10 cellular contexts compared by ENCODE assay signal in the genomic region with DNA sequence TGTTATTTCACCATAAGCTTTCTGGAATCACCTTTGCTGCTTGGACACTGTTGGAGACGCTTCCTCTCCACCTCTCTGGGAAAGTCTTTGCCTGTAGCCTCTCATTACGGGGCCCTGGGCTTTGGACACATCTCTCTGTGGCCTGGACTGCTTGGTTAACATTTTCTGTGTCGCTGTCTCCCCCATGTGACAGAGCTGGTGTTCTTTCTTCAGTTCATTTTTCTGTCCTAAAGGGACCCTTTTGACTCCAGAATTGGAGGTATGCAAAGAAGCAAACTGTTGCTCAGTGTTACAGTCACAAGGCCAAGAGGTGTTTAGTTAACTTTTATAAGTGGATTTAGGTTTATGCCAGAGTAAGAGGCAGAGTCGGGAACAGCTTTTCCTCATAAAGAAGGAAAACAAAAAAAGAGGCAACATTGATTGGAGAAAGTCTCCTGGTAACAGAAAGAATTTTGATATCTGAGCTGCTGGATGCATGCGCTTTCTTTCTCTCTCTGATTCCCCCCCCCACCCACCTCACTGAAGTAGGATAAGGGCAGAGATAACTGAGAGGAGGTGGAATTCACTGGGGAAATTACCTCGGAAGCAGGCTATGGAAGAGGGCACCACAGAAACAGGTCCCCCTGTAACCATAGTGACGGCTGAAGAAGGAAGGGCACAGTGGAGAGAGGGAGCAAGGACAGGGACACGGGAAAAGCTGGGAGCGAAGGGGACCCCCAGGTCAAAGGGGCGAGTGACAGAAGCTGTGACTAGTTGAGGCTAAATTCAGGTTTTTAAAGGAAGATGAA. TPM values are rescaled to one million over a fixed set of nuclear protein-coding genes. Genes with fewer than 3 reads are reported as not detected.
A peak's percentile ranks its signal among the peaks of the same experiment; 100 is the strongest.
DNase-seq lines count a peak whose midpoint lies in the region; ATAC-seq and TF ChIP-seq lines count a peak whose summit lies in the region.
"Had no signal": no experiment of that assay in that cellular context is flagged by ENCODE, and none has a peak within 500 bp of the region (broad histone marks: within the 10 kb centered on the region; RNA-seq: fewer than 3 reads in every experiment).

No MANE protein-coding gene starts in this region.

- ATAC-seq in Panc1 (peak; percentile 75), GM21528 (IDR thresholded peaks at IDR 0.05; ENCODE audit: low FRiP score, unreplicated experiment) (no peak)
- ATAC-seq in stimulated activated naive B cell treated with anti-CD40 and anti-IgM and Interleukin-4, amounts not matched to agents 10 μg/mL and 1 μg/mL and 100 μg/mL, for 72 hours (replicated peaks), result peak; percentile 71 to 73

- DNase-seq in NCI-H524 (lab: John Stamatoyannopoulos, UW) (peak; percentile 25 to 31), NCI-H524 treated with DMSO at 0.1 percent for 48 hours (lab: John Stamatoyannopoulos, UW) (no peak), Panc1 (ENCODE audit: low read depth, low spot score) (no peak), globus pallidus (ENCODE audit: low spot score) (peak; percentile 33), germinal center (ENCODE audit: low spot score) (no peak)
- peak; percentile 15 for DNase-seq in stimulated activated naive B cell treated with anti-CD40 and anti-IgM and Interleukin-4, amounts not matched to agents 10 μg/mL and 1 μg/mL and 100 μg/mL, for 72 hours
- no peak for DNase-seq in activated CD8-positive, alpha-beta memory T cell treated with anti-CD3 and anti-CD28 coated beads, Interleukin-2, amount 50 U/mL, for 4 hours

- in situ Hi-C loops in Panc1 (cut with HindIII; ENCODE audit: low pct_unique_long_range_greater_than_20kb, low sequenced_read_pairs), result no loop called here

- POLR2A ChIA-PET in Panc1 (lab: Charles Lee), result no interaction called here

- peaks cover 46 to 49% of the 10 kb centered on the region in 2 donors for H3K27me3 Mint-ChIP-seq in stimulated activated naive B cell treated with anti-CD40 and anti-IgM and Interleukin-4, amounts not matched to agents 10 μg/mL and 1 μg/mL and 100 μg/mL, for 72 hours

- peak overlapping the region in 1 of 2 donors; percentile 47 for H3K4me3 Mint-ChIP-seq in stimulated activated naive B cell treated with anti-CD40 and anti-IgM and Interleukin-4, amounts not matched to agents 10 μg/mL and 1 μg/mL and 100 μg/mL, for 72 hours
- H3K4me3 Mint-ChIP-seq: memory B cell had no signal

- BruUV-seq in Panc1 (replicated peaks; lab: Mats Ljungman, UMichigan), result no TSS peak

- H3K36me3 Mint-ChIP-seq in stimulated activated naive B cell treated with anti-CD40 and anti-IgM and Interleukin-4, amounts not matched to agents 10 μg/mL and 1 μg/mL and 100 μg/mL, for 72 hours, result no peaks in the 10 kb centered on the region

- peaks cover 6% of the 10 kb centered on the region; the same call in 1 of the 2 replicates for H3K4me1 ChIP-seq in Panc1 (ENCODE audit: control insufficient read depth, insufficient read depth, low read length)

- intact Hi-C loops in Panc1 (cut with micrococcal nuclease; ENCODE audit: unreplicated experiment), result loop anchor here (1.0 to 10.0 kb wide), 3 partner anchors 70 to 261 kb away; a partner anchor contains a TSS

- no peak overlapping the region for H3K27ac ChIP-seq in Panc1 (ENCODE audit: low read length)

- no peaks in the 10 kb centered on the region for H3K36me3 ChIP-seq in Panc1 (ENCODE audit: control insufficient read depth, insufficient read depth, low read length)

- H3K27me3 ChIP-seq in Panc1 (ENCODE audit: control insufficient read depth, insufficient read depth, low read length), result peaks cover 15% of the 10 kb centered on the region

- no peaks in the 10 kb centered on the region for H3K9me3 ChIP-seq in Panc1 (ENCODE audit: control insufficient read depth, insufficient read depth, low read depth, low read length)

- peak; percentile 18 for TF ChIP-seq CTCF in Panc1 (IDR thresholded peaks at IDR 0.05)

- CTCF ChIA-PET in Panc1 (lab: Charles Lee), result interaction anchor here (0.5 to 3.7 kb wide), 9 partner anchors 70 to 631 kb away, joined by 3 to 51 read pairs (median 8); a partner anchor contains a TSS

- H3K27ac Mint-ChIP-seq in stimulated activated naive B cell treated with anti-CD40 and anti-IgM and Interleukin-4, amounts not matched to agents 10 μg/mL and 1 μg/mL and 100 μg/mL, for 72 hours, result peak overlapping the region; percentile 27
- H3K27ac Mint-ChIP-seq: memory B cell had no signal

- H3K4me3 ChIP-seq in Panc1 (ENCODE audit: low read depth in 2 of 2, low read length in 2 of 2), result no peak overlapping the region

- H3K9me3 Mint-ChIP-seq in stimulated activated naive B cell treated with anti-CD40 and anti-IgM and Interleukin-4, amounts not matched to agents 10 μg/mL and 1 μg/mL and 100 μg/mL, for 72 hours, result peaks cover 0 to 3% of the 10 kb centered on the region in 2 donors

- H3K4me1 Mint-ChIP-seq in stimulated activated naive B cell treated with anti-CD40 and anti-IgM and Interleukin-4, amounts not matched to agents 10 μg/mL and 1 μg/mL and 100 μg/mL, for 72 hours, result peaks cover 17 to 29% of the 10 kb centered on the region in 2 donors

RNA-seq across cellular contexts. Expression of a gene that starts 57.8 kb away (rescaled TPM):
- not detected for total RNA-seq in Panc1 (2021; ENCODE audit: unreplicated experiment)
- polyA plus RNA-seq in Panc1 (2012; ENCODE audit: insufficient read length), result not detected
- total RNA-seq: activated CD8-positive, alpha-beta memory T cell treated with anti-CD3 and anti-CD28 coated beads for 36 hours had no signal

Comparison
In these comparisons a context has a peak if more than half of its experiments do, and no peak if none do; other contexts are left out.
1. DNase-seq: peak in NCI-H524 (2 of 2), globus pallidus (single experiment) and stimulated activated naive B cell treated with anti-CD40 and anti-IgM and Interleukin-4, amounts not matched to agents 10 μg/mL and 1 μg/mL and 100 μg/mL, for 72 hours (single experiment); none in NCI-H524 treated with DMSO at 0.1 percent for 48 hours (single experiment), Panc1 (single experiment), activated CD8-positive, alpha-beta memory T cell treated with anti-CD3 and anti-CD28 coated beads, Interleukin-2, amount 50 U/mL, for 4 hours (single experiment) and germinal center (single experiment).